ENCODE assay signal across 8 cellular contexts in genomic region chr5:163915481-163915961, GRCh38.
DNase-seq lines count a peak whose midpoint lies in the region; ATAC-seq and TF ChIP-seq lines count a peak whose summit lies in the region.

No MANE protein-coding gene starts in this region.

- H3F3A ChIP-seq in SK-N-SH (replicated peaks; ENCODE audit: insufficient read depth), result no peaks in the 10 kb centered on the region

- H3K9me3 Mint-ChIP-seq in Calu3 (ENCODE audit: low read depth, unreplicated experiment) (peaks cover 6% of the 10 kb centered on the region), type B pancreatic cell (no peaks in the 10 kb centered on the region)

- POLR2A ChIA-PET in SK-N-SH (lab: Yijun Ruan, JAX), result no interaction called here

- H3K36me3 Mint-ChIP-seq in Calu3 (ENCODE audit: insufficient read depth, unreplicated experiment), result no peaks in the 10 kb centered on the region
- no peaks in the 10 kb centered on the region for H3K36me3 Mint-ChIP-seq in type B pancreatic cell

- intact Hi-C loops in Calu3 (cut with micrococcal nuclease; ENCODE audit: unreplicated experiment), result loop anchor here (10.0 kb wide), 1 partner anchor 351 kb away; no protein-coding TSS in a partner anchor

- no peaks in the 10 kb centered on the region for H4K20me1 ChIP-seq in SK-N-SH (ENCODE audit: insufficient read depth)

- no peak overlapping the region for H3K9ac ChIP-seq in SK-N-SH

- H3K4me1 Mint-ChIP-seq in Calu3 (ENCODE audit: low read depth, unreplicated experiment) (peaks cover 6% of the 10 kb centered on the region), type B pancreatic cell (ENCODE audit: unreplicated experiment) (peaks cover 19% of the 10 kb centered on the region)

- H3K9me2 ChIP-seq in SK-N-SH, result no peaks in the 10 kb centered on the region

- no peaks in the 10 kb centered on the region for H3K79me2 ChIP-seq in SK-N-SH (ENCODE audit: insufficient read depth)

- no peaks in the 10 kb centered on the region for H3K9me3 ChIP-seq in SK-N-SH

- CTCF ChIA-PET in Calu3 (lab: Charles Lee) (interaction anchor here (1.0 kb wide), 1 partner anchor 97 kb away, joined by 3 read pairs; no protein-coding TSS in a partner anchor), SK-N-SH (lab: Yijun Ruan, JAX) (no interaction called here)

- H2AFZ ChIP-seq in SK-N-SH (ENCODE audit: low read depth), result 0 out of 2 replicates have a peak overlapping the region, but pooled peaks have one; percentile 11

- peak; percentile 1 for DNase-seq in Calu3
- DNase-seq in SK-N-SH, result no peak
- peak; percentile 77 for DNase-seq in left kidney (ENCODE audit: low read depth, low spot score)
- DNase-seq in type B pancreatic cell (ENCODE audit: extremely low spot score, unreplicated experiment), result no peak
- DNase-seq in SIG-M5 (lab: John Stamatoyannopoulos, UW), result no peak
- no peak for DNase-seq in superior temporal gyrus (ENCODE audit: extremely low spot score)

- no peaks in the 10 kb centered on the region for H3K36me3 ChIP-seq in SK-N-SH (replicated peaks in 1 of 2; ENCODE audit: control insufficient read depth in 1 of 2, insufficient read depth in 2 of 2, low read length in 1 of 2)

- TF ChIP-seq CTCF in Calu3 (IDR thresholded peaks at IDR 0.05; ENCODE audit: unreplicated experiment) (no peak), SK-N-SH (IDR thresholded peaks at IDR 0.05) (no peak), type B pancreatic cell (conservative IDR thresholded peaks at IDR 0.05) (no peak)

- no peak for TF ChIP-seq EP300 in SK-N-SH (IDR thresholded peaks at IDR 0.05; ENCODE audit: borderline replicate concordance in 1 of 2, low read depth in 1 of 2, low read length in 1 of 2)

- peak overlapping the region; percentile 13 for H3K4me3 Mint-ChIP-seq in Calu3 (ENCODE audit: low read depth, unreplicated experiment)
- H3K4me3 Mint-ChIP-seq in type B pancreatic cell, result no peak overlapping the region

- BruUV-seq in Calu3 (replicated peaks; lab: Mats Ljungman, UMichigan), result no TSS peak

- H3K27ac Mint-ChIP-seq in Calu3 (ENCODE audit: unreplicated experiment), result no peak overlapping the region
- no peak overlapping the region for H3K27ac Mint-ChIP-seq in type B pancreatic cell

- no peaks in the 10 kb centered on the region for H3K27me3 ChIP-seq in SK-N-SH (ENCODE audit: insufficient read depth)

- H3K4me1 ChIP-seq in SK-N-SH (ENCODE audit: control insufficient read depth in 1 of 2, insufficient read depth in 2 of 2, low read depth in 1 of 2, low read length in 1 of 2), result no peaks in the 10 kb centered on the region; a peak in 2 of 4 replicates

- 57% methylated on average over 9 of the region's 9 CpGs for WGBS in SK-N-SH (ENCODE audit: low lambda C conversion rate)

- no peak overlapping the region for H3K4me2 ChIP-seq in SK-N-SH

- ATAC-seq in GM19397 (IDR thresholded peaks at IDR 0.05; ENCODE audit: unreplicated experiment) (peak; percentile 62), HG03280 (IDR thresholded peaks at IDR 0.05; ENCODE audit: unreplicated experiment) (peak; percentile 59)

- no peak for TF ChIP-seq RAD21 in SK-N-SH (IDR thresholded peaks at IDR 0.05; ENCODE audit: low read length)

- H3K4me3 ChIP-seq in SK-N-SH (ENCODE audit: low read depth in 2 of 2, low read length in 1 of 2), result no peak overlapping the region

- H3K27me3 Mint-ChIP-seq in Calu3 (ENCODE audit: unreplicated experiment) (no peaks in the 10 kb centered on the region), type B pancreatic cell (no peaks in the 10 kb centered on the region)

- H3K27ac ChIP-seq in SK-N-SH (ENCODE audit: low read depth in 2 of 2, low read length in 1 of 2), result no peak overlapping the region

TF ChIP-seq in SK-N-SH, 30 proteins besides CTCF, POLR2A, EP300 and RAD21:
- TF ChIP-seq ZBTB33 (IDR thresholded peaks at IDR 0.05; ENCODE audit: borderline replicate concordance, low read depth), result no peak
- TF ChIP-seq GABPA (IDR thresholded peaks at IDR 0.05; ENCODE audit: low read depth), result no peak
- TF ChIP-seq, protein P1, sequence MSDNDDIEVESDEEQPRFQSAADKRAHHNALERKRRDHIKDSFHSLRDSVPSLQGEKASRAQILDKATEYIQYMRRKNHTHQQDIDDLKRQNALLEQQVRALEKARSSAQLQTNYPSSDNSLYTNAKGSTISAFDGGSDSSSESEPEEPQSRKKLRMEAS (IDR thresholded peaks at IDR 0.05; ENCODE audit: low read depth), result no peak
- no peak for TF ChIP-seq GATA2 (CRISPR knock-in tag; IDR thresholded peaks at IDR 0.05)
- TF ChIP-seq YY1 (IDR thresholded peaks at IDR 0.05; ENCODE audit: low read depth), result no peak
- no peak for TF ChIP-seq MXI1 (IDR thresholded peaks at IDR 0.05; ENCODE audit: low read depth, low read length)
- no peak for TF ChIP-seq FOSL2 (IDR thresholded peaks at IDR 0.05; ENCODE audit: borderline replicate concordance, low read depth)
- no peak for TF ChIP-seq EZH2phosphoT487 (IDR thresholded peaks at IDR 0.05; ENCODE audit: borderline replicate concordance, low read depth)
- TF ChIP-seq CHD2 (IDR thresholded peaks at IDR 0.05; ENCODE audit: low read length, partially characterized antibody), result no peak

Comparison
In these comparisons a context has a peak if more than half of its experiments do, and no peak if none do; other contexts are left out.
1. DNase-seq: peak in Calu3 (single experiment) and left kidney (single experiment); none in SK-N-SH (single experiment), type B pancreatic cell (single experiment), SIG-M5 (single experiment) and superior temporal gyrus (single experiment).